Comparison of ENCODE assay signal across 8 cellular contexts in genomic region chr14:54440037-54440436, GRCh38. TPM values are rescaled to one million over a fixed set of nuclear protein-coding genes. Genes with fewer than 3 reads are reported as not detected.
DNase-seq lines count a peak whose midpoint lies in the region; ATAC-seq lines count a peak whose summit lies in the region.

No MANE protein-coding gene starts in this region.

- CTCF ChIA-PET in activated CD8-positive, alpha-beta T cell treated with anti-CD3 and anti-CD28 coated beads, Interleukin-2, amount 10 ng/mL, durations not matched to agents 7 days and 5 days (lab: Charles Lee) = interaction anchor here (1.2 to 2.0 kb wide), 3 partner anchors 43 to 92 kb away, joined by 3 to 5 read pairs (median 3); partner anchors contain the start of genes CDKN3 and GMFB

- H3K4me1 Mint-ChIP-seq in T-helper 1 cell treated with Interleukin-12 subunit alpha and Interleukin-12 subunit beta and Interleukin-4 antibody, amounts not matched to agents 30 μg/mL and 1 μg/mL, for 36 hours (ENCODE audit: low read depth) = peaks cover 45% of the 10 kb centered on the region
- peaks cover 49% of the 10 kb centered on the region for H3K4me1 Mint-ChIP-seq in activated CD8-positive, alpha-beta T cell treated with anti-CD3 and anti-CD28 coated beads, Interleukin-2, amount 10 ng/mL, durations not matched to agents 7 days and 5 days (ENCODE audit: low read depth)
- H3K4me1 Mint-ChIP-seq in stimulated activated naive CD8-positive, alpha-beta T cell treated with anti-CD3 and anti-CD28 coated beads, Interleukin-15, amount 100 ng/mL, for 72 hours = peaks cover 64% of the 10 kb centered on the region

- POLR2A ChIA-PET in activated CD8-positive, alpha-beta T cell treated with anti-CD3 and anti-CD28 coated beads, Interleukin-2, amount 10 ng/mL, durations not matched to agents 7 days and 5 days (lab: Charles Lee) = interaction anchor here (0.7 to 2.5 kb wide), 2 partner anchors 43 to 51 kb away, joined by 4 to 11 read pairs; partner anchors contain the start of gene CDKN3

- no peaks in the 10 kb centered on the region; the same call in 1 of the 2 replicates for H3K4me1 ChIP-seq in iPS DF 6.9 (ENCODE audit: control insufficient read depth, insufficient read depth, low read length)

- peak overlapping the region; percentile 92 for H3K4me3 Mint-ChIP-seq in T-helper 1 cell treated with Interleukin-12 subunit alpha and Interleukin-12 subunit beta and Interleukin-4 antibody, amounts not matched to agents 30 μg/mL and 1 μg/mL, for 36 hours
- H3K4me3 Mint-ChIP-seq in activated CD8-positive, alpha-beta T cell treated with anti-CD3 and anti-CD28 coated beads, Interleukin-2, amount 10 ng/mL, durations not matched to agents 7 days and 5 days = peak overlapping the region; percentile 82
- H3K4me3 Mint-ChIP-seq in stimulated activated naive CD8-positive, alpha-beta T cell treated with anti-CD3 and anti-CD28 coated beads, Interleukin-15, amount 100 ng/mL, for 72 hours = peak overlapping the region; percentile 86 to 93

- H3K27ac Mint-ChIP-seq in T-helper 1 cell treated with Interleukin-12 subunit alpha and Interleukin-12 subunit beta and Interleukin-4 antibody, amounts not matched to agents 30 μg/mL and 1 μg/mL, for 36 hours = peak overlapping the region; percentile 79
- peak overlapping the region; percentile 88 for H3K27ac Mint-ChIP-seq in activated CD8-positive, alpha-beta T cell treated with anti-CD3 and anti-CD28 coated beads, Interleukin-2, amount 10 ng/mL, durations not matched to agents 7 days and 5 days
- H3K27ac Mint-ChIP-seq in stimulated activated naive CD8-positive, alpha-beta T cell treated with anti-CD3 and anti-CD28 coated beads, Interleukin-15, amount 100 ng/mL, for 72 hours = peak overlapping the region; percentile 85 to 95

- no peaks in the 10 kb centered on the region for H3K9me3 ChIP-seq in iPS DF 6.9 (ENCODE audit: control insufficient read depth, insufficient read depth, low read length)

- DNase-seq in T-helper 1 cell = no peak
- DNase-seq in activated CD8-positive, alpha-beta T cell treated with anti-CD3 and anti-CD28 coated beads, Interleukin-2, amount 10 ng/mL, durations not matched to agents 7 days and 5 days = no peak
- DNase-seq in iPS DF 6.9 (ENCODE audit: low read depth, low spot score) = no peak
- DNase-seq in stimulated activated naive CD8-positive, alpha-beta T cell treated with anti-CD3 and anti-CD28 coated beads, Interleukin-15, amount 100 ng/mL, for 72 hours = no peak
- no peak for DNase-seq in NCI-H2227 (lab: John Stamatoyannopoulos, UW; ENCODE audit: unreplicated experiment)

- ATAC-seq in activated CD8-positive, alpha-beta T cell treated with anti-CD3 and anti-CD28 coated beads, Interleukin-2, amount 10 ng/mL, durations not matched to agents 7 days and 5 days = no peak
- no peak for ATAC-seq in stimulated activated naive CD8-positive, alpha-beta T cell treated with anti-CD3 and anti-CD28 coated beads, Interleukin-15, amount 100 ng/mL, for 72 hours
- ATAC-seq in HG02588 (IDR thresholded peaks at IDR 0.05; ENCODE audit: unreplicated experiment) (no peak), GM21717 (IDR thresholded peaks at IDR 0.05; ENCODE audit: unreplicated experiment) (no peak)

- H3K4me3 ChIP-seq in iPS DF 6.9 (ENCODE audit: low read length) = peak overlapping the region; percentile 59; the same call in 1 of the 2 replicates

- H3K9me3 Mint-ChIP-seq in T-helper 1 cell treated with Interleukin-12 subunit alpha and Interleukin-12 subunit beta and Interleukin-4 antibody, amounts not matched to agents 30 μg/mL and 1 μg/mL, for 36 hours = no peaks in the 10 kb centered on the region
- H3K9me3 Mint-ChIP-seq in activated CD8-positive, alpha-beta T cell treated with anti-CD3 and anti-CD28 coated beads, Interleukin-2, amount 10 ng/mL, durations not matched to agents 7 days and 5 days (ENCODE audit: insufficient read depth) = no peaks in the 10 kb centered on the region
- H3K9me3 Mint-ChIP-seq in stimulated activated naive CD8-positive, alpha-beta T cell treated with anti-CD3 and anti-CD28 coated beads, Interleukin-15, amount 100 ng/mL, for 72 hours = no peaks in the 10 kb centered on the region

- H3K27ac ChIP-seq in iPS DF 6.9 (ENCODE audit: low read length) = no peak overlapping the region

- WGBS in iPS DF 6.9 (ENCODE audit: insufficient coverage, insufficient read length) = no CpG with 5 or more reads among the region's 7 CpGs

- peaks cover 3% of the 10 kb centered on the region for H3K27me3 Mint-ChIP-seq in T-helper 1 cell treated with Interleukin-12 subunit alpha and Interleukin-12 subunit beta and Interleukin-4 antibody, amounts not matched to agents 30 μg/mL and 1 μg/mL, for 36 hours (ENCODE audit: low read depth)
- H3K27me3 Mint-ChIP-seq in activated CD8-positive, alpha-beta T cell treated with anti-CD3 and anti-CD28 coated beads, Interleukin-2, amount 10 ng/mL, durations not matched to agents 7 days and 5 days (ENCODE audit: low read depth) = peaks cover 3% of the 10 kb centered on the region
- no peaks in the 10 kb centered on the region for H3K27me3 Mint-ChIP-seq in stimulated activated naive CD8-positive, alpha-beta T cell treated with anti-CD3 and anti-CD28 coated beads, Interleukin-15, amount 100 ng/mL, for 72 hours

- H3K36me3 Mint-ChIP-seq in T-helper 1 cell treated with Interleukin-12 subunit alpha and Interleukin-12 subunit beta and Interleukin-4 antibody, amounts not matched to agents 30 μg/mL and 1 μg/mL, for 36 hours (ENCODE audit: low read depth) = peaks cover 18% of the 10 kb centered on the region
- peaks cover 27% of the 10 kb centered on the region for H3K36me3 Mint-ChIP-seq in activated CD8-positive, alpha-beta T cell treated with anti-CD3 and anti-CD28 coated beads, Interleukin-2, amount 10 ng/mL, durations not matched to agents 7 days and 5 days (ENCODE audit: low read depth)

- no peaks in the 10 kb centered on the region for H3K36me3 ChIP-seq in iPS DF 6.9 (ENCODE audit: control insufficient read depth, insufficient read depth, low read length)

- H3K27me3 ChIP-seq in iPS DF 6.9 (ENCODE audit: control insufficient read depth, insufficient read depth, low read length) = no peaks in the 10 kb centered on the region

RNA-seq across cellular contexts. Expression of gene CNIH1, which starts 1.1 kb away (rescaled TPM):
- total RNA-seq in activated CD8-positive, alpha-beta T cell treated with anti-CD3 and anti-CD28 coated beads, Interleukin-2, amount 10 ng/mL, durations not matched to agents 7 days and 5 days = 10 to 100 TPM; 60.5 to 65.1 TPM

RNA-seq across cellular contexts. Expression of gene CDKN3, which starts 43.2 kb away (rescaled TPM):
- total RNA-seq in activated CD8-positive, alpha-beta T cell treated with anti-CD3 and anti-CD28 coated beads, Interleukin-2, amount 10 ng/mL, durations not matched to agents 7 days and 5 days = 100 to 1,000 TPM; 116 to 123 TPM

RNA-seq across cellular contexts. Expression of gene GMFB, which starts 48.7 kb away (rescaled TPM):
- total RNA-seq in activated CD8-positive, alpha-beta T cell treated with anti-CD3 and anti-CD28 coated beads, Interleukin-2, amount 10 ng/mL, durations not matched to agents 7 days and 5 days = 10 to 100 TPM; 28.1 to 34.1 TPM
